In genomic region chr6:158642805-158643489, GRCh38 we compare ENCODE assay signal across 8 cellular contexts. TPM values are rescaled to one million over a fixed set of nuclear protein-coding genes. Genes with fewer than 3 reads are reported as not detected.
A peak's percentile ranks its signal among the peaks of the same experiment; 100 is the strongest.
DNase-seq lines count a peak whose midpoint lies in the region; ATAC-seq and TF ChIP-seq lines count a peak whose summit lies in the region.

No MANE protein-coding gene starts in this region.

- WGBS in transverse colon (ENCODE audit: low coverage in 1 of 2), 2 donors, result 77% methylated on average over 8 to 11 of the region's 11 CpGs

- H3K4me3 ChIP-seq in transverse colon, result peak overlapping the region in 3 of 4 donors; percentile 75 to 86 (median 76)

- in situ Hi-C loops in transverse colon (cut with MboI; ENCODE audit: low pct_ligation_motif_present in 1 of 4, low pct_unique_long_range_greater_than_20kb in 1 of 4, low sequenced_read_pairs in 3 of 4), result no loop called here

- TF ChIP-seq POLR2A in transverse colon (IDR thresholded peaks at IDR 0.05), result no peak

- H3K27me3 Mint-ChIP-seq in activated T-cell treated with anti-CD3 and anti-CD28 coated beads, Interleukin-2, amount 50 U/mL, for 4 hours (ENCODE audit: low read depth), result no peaks in the 10 kb centered on the region
- no peaks in the 10 kb centered on the region for H3K27me3 Mint-ChIP-seq in activated T-helper 1 cell treated with anti-CD3 and anti-CD28 coated beads, Interleukin-12 subunit alpha, Interleukin-12 subunit beta, Interleukin-2, Interleukin-4 antibody, amounts not matched to agents 30 ng/mL and 10 ng/mL and 1 ng/mL, durations not matched to agents 14 hours and 24 hours and 36 hours (ENCODE audit: insufficient read depth)

- intact Hi-C loops in activated T-helper 1 cell treated with anti-CD3 and anti-CD28 coated beads, Interleukin-12 subunit alpha, Interleukin-12 subunit beta, Interleukin-2, Interleukin-4 antibody, amounts not matched to agents 30 ng/mL and 10 ng/mL and 1 ng/mL, durations not matched to agents 14 hours and 24 hours and 36 hours (cut with micrococcal nuclease), result loop anchor here (10.0 kb wide), 1 partner anchor 1032 kb away; no protein-coding TSS in a partner anchor
- intact Hi-C loops in transverse colon (cut with DNase I; ENCODE audit: low total_unique reads), result no loop called here

- peaks cover 33% of the 10 kb centered on the region for H3K36me3 Mint-ChIP-seq in activated T-cell treated with anti-CD3 and anti-CD28 coated beads, Interleukin-2, amount 50 U/mL, for 4 hours (ENCODE audit: insufficient read depth)
- H3K36me3 Mint-ChIP-seq in activated T-helper 1 cell treated with anti-CD3 and anti-CD28 coated beads, Interleukin-12 subunit alpha, Interleukin-12 subunit beta, Interleukin-2, Interleukin-4 antibody, amounts not matched to agents 30 ng/mL and 10 ng/mL and 1 ng/mL, durations not matched to agents 14 hours and 24 hours and 36 hours (ENCODE audit: low read depth), result peaks cover 35% of the 10 kb centered on the region

- no peak for TF ChIP-seq CTCF in transverse colon (IDR thresholded peaks at IDR 0.05)

- no peak for TF ChIP-seq EP300 in transverse colon (IDR thresholded peaks at IDR 0.05; ENCODE audit: low read depth)

- H3K36me3 ChIP-seq in transverse colon, result no peaks in the 10 kb centered on the region

- peaks cover 15 to 39% (median 28%) of the 10 kb centered on the region in 4 donors for H3K4me1 ChIP-seq in transverse colon

- H3K9me3 ChIP-seq in transverse colon, result no peaks in the 10 kb centered on the region

- H3K4me3 Mint-ChIP-seq in activated T-cell treated with anti-CD3 and anti-CD28 coated beads, Interleukin-2, amount 50 U/mL, for 4 hours, result peak overlapping the region; percentile 98
- H3K4me3 Mint-ChIP-seq in activated T-helper 1 cell treated with anti-CD3 and anti-CD28 coated beads, Interleukin-12 subunit alpha, Interleukin-12 subunit beta, Interleukin-2, Interleukin-4 antibody, amounts not matched to agents 30 ng/mL and 10 ng/mL and 1 ng/mL, durations not matched to agents 14 hours and 24 hours and 36 hours, result peak overlapping the region; percentile 99

- H3K27ac Mint-ChIP-seq in activated T-helper 1 cell treated with anti-CD3 and anti-CD28 coated beads, Interleukin-12 subunit alpha, Interleukin-12 subunit beta, Interleukin-2, Interleukin-4 antibody, amounts not matched to agents 30 ng/mL and 10 ng/mL and 1 ng/mL, durations not matched to agents 14 hours and 24 hours and 36 hours, result peak overlapping the region; percentile 97

- no peak for ATAC-seq in activated T-cell treated with anti-CD3 and anti-CD28 coated beads, Interleukin-2, amount 50 U/mL, for 4 hours
- ATAC-seq in HG02610 (IDR thresholded peaks at IDR 0.05; ENCODE audit: unreplicated experiment), result no peak
- ATAC-seq in GM21381 (IDR thresholded peaks at IDR 0.05; ENCODE audit: unreplicated experiment), result no peak

- no peaks in the 10 kb centered on the region for H3K27me3 ChIP-seq in transverse colon

- peaks cover 78% of the 10 kb centered on the region for H3K4me1 Mint-ChIP-seq in activated T-cell treated with anti-CD3 and anti-CD28 coated beads, Interleukin-2, amount 50 U/mL, for 4 hours (ENCODE audit: low read depth)
- H3K4me1 Mint-ChIP-seq in activated T-helper 1 cell treated with anti-CD3 and anti-CD28 coated beads, Interleukin-12 subunit alpha, Interleukin-12 subunit beta, Interleukin-2, Interleukin-4 antibody, amounts not matched to agents 30 ng/mL and 10 ng/mL and 1 ng/mL, durations not matched to agents 14 hours and 24 hours and 36 hours (ENCODE audit: low read depth), result peaks cover 80% of the 10 kb centered on the region

- no peaks in the 10 kb centered on the region for H3K9me3 Mint-ChIP-seq in activated T-cell treated with anti-CD3 and anti-CD28 coated beads, Interleukin-2, amount 50 U/mL, for 4 hours
- no peaks in the 10 kb centered on the region for H3K9me3 Mint-ChIP-seq in activated T-helper 1 cell treated with anti-CD3 and anti-CD28 coated beads, Interleukin-12 subunit alpha, Interleukin-12 subunit beta, Interleukin-2, Interleukin-4 antibody, amounts not matched to agents 30 ng/mL and 10 ng/mL and 1 ng/mL, durations not matched to agents 14 hours and 24 hours and 36 hours

- peak overlapping the region; percentile 95 to 99 (median 96) for H3K27ac ChIP-seq in transverse colon

- no peak for DNase-seq in activated T-cell treated with anti-CD3 and anti-CD28 coated beads, Interleukin-2, amount 50 U/mL, for 4 hours
- DNase-seq in activated T-cell treated with anti-CD3 and anti-CD28 coated beads, Interleukin-2, amount 50 U/mL, for 1 hour, result no peak
- DNase-seq in activated T-helper 1 cell treated with anti-CD3 and anti-CD28 coated beads, Interleukin-12 subunit alpha, Interleukin-12 subunit beta, Interleukin-2, Interleukin-4 antibody, amounts not matched to agents 30 ng/mL and 10 ng/mL and 1 ng/mL, durations not matched to agents 14 hours and 24 hours and 36 hours (ENCODE audit: low spot score), result no peak
- DNase-seq in kidney glomerular epithelial cell (lab: John Stamatoyannopoulos, UW) (peak; percentile 35), transverse colon (no peak), EL (no peak)

RNA-seq across cellular contexts. Expression of gene DYNLT1, which starts 1.6 kb away (rescaled TPM):
- 10 to 100 TPM; 57.5 to 67.1 (median 64.9) TPM for total RNA-seq in activated T-cell treated with anti-CD3 and anti-CD28 coated beads, Interleukin-2, amount 50 U/mL, for 4 hours
- total RNA-seq in activated T-helper 1 cell treated with anti-CD3 and anti-CD28 coated beads, Interleukin-12 subunit alpha, Interleukin-12 subunit beta, Interleukin-2, Interleukin-4 antibody, amounts not matched to agents 30 ng/mL and 10 ng/mL and 1 ng/mL, durations not matched to agents 14 hours and 24 hours and 36 hours, result 103 and 105 TPM in 2 replicates
- 100 to 1,000 TPM in 2 of 4 donors, 10 to 100 TPM in 1, 1 to 10 TPM in 1; 2.8 to 104 (median 75.5) TPM for total RNA-seq in transverse colon

RNA-seq across cellular contexts. Expression of gene SYTL3, which starts 6.9 kb away (rescaled TPM):
- 10 to 100 TPM; 33.6 to 72.6 (median 38.5) TPM for total RNA-seq in activated T-cell treated with anti-CD3 and anti-CD28 coated beads, Interleukin-2, amount 50 U/mL, for 4 hours
- 123 and 139 TPM in 2 replicates for total RNA-seq in activated T-helper 1 cell treated with anti-CD3 and anti-CD28 coated beads, Interleukin-12 subunit alpha, Interleukin-12 subunit beta, Interleukin-2, Interleukin-4 antibody, amounts not matched to agents 30 ng/mL and 10 ng/mL and 1 ng/mL, durations not matched to agents 14 hours and 24 hours and 36 hours
- total RNA-seq in transverse colon, result 1 to 10 TPM; 2.4 to 6.4 (median 2.9) TPM

Comparison
In these comparisons a context has a peak if more than half of its experiments do, and no peak if none do; other contexts are left out.
1. RNA of gene SYTL3, which starts 6.9 kb away (total RNA-seq): 123 to 139 TPM in activated T-helper 1 cell treated with anti-CD3 and anti-CD28 coated beads, Interleukin-12 subunit alpha, Interleukin-12 subunit beta, Interleukin-2, Interleukin-4 antibody, amounts not matched to agents 30 ng/mL and 10 ng/mL and 1 ng/mL, durations not matched to agents 14 hours and 24 hours and 36 hours and 33.6 to 72.6 TPM in activated T-cell treated with anti-CD3 and anti-CD28 coated beads, Interleukin-2, amount 50 U/mL, for 4 hours; 2.4 to 6.4 TPM in transverse colon; every median in the first group is over 4 times any median in the second.